8 cellular contexts compared by ENCODE assay signal in the genomic region with DNA sequence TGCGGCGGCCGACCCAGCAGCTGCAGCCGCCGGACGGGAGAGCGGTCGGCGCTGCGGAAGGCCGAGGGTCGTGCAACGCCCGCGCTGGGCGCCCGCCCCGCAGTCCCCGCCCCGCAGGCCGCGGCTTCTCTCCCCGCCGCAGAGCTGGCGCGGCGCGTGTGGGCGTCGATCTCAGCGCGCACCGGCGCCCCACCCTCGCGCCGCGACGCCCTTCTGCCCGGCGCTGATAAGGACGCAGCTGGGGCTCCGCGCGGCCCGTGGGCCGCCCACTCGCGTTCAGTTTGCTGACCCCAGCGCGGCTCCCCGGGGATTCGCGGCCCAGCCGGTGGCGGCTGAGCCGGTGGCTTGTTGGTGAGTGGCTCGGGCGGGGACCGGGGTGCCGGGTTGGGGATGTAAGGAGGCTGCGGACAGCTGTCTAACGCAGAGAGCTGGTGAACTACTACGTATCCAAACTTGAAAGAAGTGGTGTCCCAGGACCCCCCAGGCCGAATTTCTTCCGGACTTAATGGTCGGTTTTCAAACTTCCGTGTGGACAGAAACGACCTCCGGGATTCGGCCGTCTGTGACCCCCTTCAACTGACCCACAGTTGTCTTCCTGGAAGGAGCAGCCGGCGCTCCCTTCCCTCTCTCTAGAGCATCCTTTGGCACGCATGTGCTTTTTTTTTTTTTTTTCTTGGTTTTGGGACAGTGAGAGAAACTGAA. TPM values are rescaled to one million over a fixed set of nuclear protein-coding genes. Genes with fewer than 3 reads are reported as not detected.
A peak's percentile ranks its signal among the peaks of the same experiment; 100 is the strongest.
DNase-seq lines count a peak whose midpoint lies in the region; ATAC-seq, FAIRE-seq and TF ChIP-seq lines count a peak whose summit lies in the region.

No MANE protein-coding gene starts in this region.

- no peaks in the 10 kb centered on the region for H3K9me3 ChIP-seq in smooth muscle cell (replicated peaks; ENCODE audit: low read depth)

- peak; percentile 40 for ATAC-seq in GM19351 (IDR thresholded peaks at IDR 0.05; ENCODE audit: unreplicated experiment)

- peak overlapping the region; percentile 87 for H3K27ac ChIP-seq in C4-2B
- H3K27ac ChIP-seq in smooth muscle cell (ENCODE audit: low read depth), result no peak overlapping the region

- 1% methylated on average over 50 of the region's 75 CpGs for WGBS in smooth muscle cell (ENCODE audit: low lambda C conversion rate)

- DNase-seq in OCI-M1 (lab: John Stamatoyannopoulos, UW), result peak; percentile 80
- no peak for DNase-seq in bronchial epithelial cell (ENCODE audit: low read depth)
- DNase-seq in islet precursor cell, result peak; percentile 61
- no peak for DNase-seq in smooth muscle cell (lab: John Stamatoyannopoulos, UW; ENCODE audit: unreplicated experiment)
- DNase-seq in MV-4-11 (lab: John Stamatoyannopoulos, UW), result no peak
- DNase-seq in SW 1271 (lab: John Stamatoyannopoulos, UW), result no peak

- H3K79me2 ChIP-seq in smooth muscle cell (ENCODE audit: low read depth), result no peaks in the 10 kb centered on the region

- H3K4me3 ChIP-seq in bronchial epithelial cell (ENCODE audit: low read depth, low read length) (peak overlapping the region; percentile 78), smooth muscle cell (peak overlapping the region; percentile 82)

- no peak for TF ChIP-seq CTCF in C4-2B (conservative IDR thresholded peaks at IDR 0.05)
- TF ChIP-seq CTCF in bronchial epithelial cell (IDR thresholded peaks at IDR 0.05; ENCODE audit: insufficient read depth, low read length, severe bottlenecking), result no peak
- no peak for TF ChIP-seq CTCF in smooth muscle cell (IDR thresholded peaks at IDR 0.05; ENCODE audit: borderline replicate concordance, insufficient read depth, poor library complexity, severe bottlenecking)

- peaks cover 4% of the 10 kb centered on the region for H3F3A ChIP-seq in smooth muscle cell (ENCODE audit: low read depth)

- H3K9ac ChIP-seq in smooth muscle cell (ENCODE audit: low read depth), result no peak overlapping the region

- H3K4me2 ChIP-seq in smooth muscle cell, result peak overlapping the region; percentile 94

- H3K4me1 ChIP-seq in smooth muscle cell (ENCODE audit: low read depth), result peaks cover 16% of the 10 kb centered on the region

- no peak for FAIRE-seq in bronchial epithelial cell (lab: Jason Lieb, UNC)

- H2AFZ ChIP-seq in smooth muscle cell (ENCODE audit: low read depth), result peak overlapping the region; percentile 49

- no peaks in the 10 kb centered on the region for H3K36me3 ChIP-seq in bronchial epithelial cell (ENCODE audit: control insufficient read depth, insufficient read depth, low read length)
- no peaks in the 10 kb centered on the region for H3K36me3 ChIP-seq in smooth muscle cell (ENCODE audit: low read depth)

- H3K27me3 ChIP-seq in bronchial epithelial cell (ENCODE audit: control insufficient read depth, insufficient read depth, low read length) (no peaks in the 10 kb centered on the region), smooth muscle cell (ENCODE audit: low read depth) (peaks cover 78% of the 10 kb centered on the region)

- H4K20me1 ChIP-seq in smooth muscle cell (ENCODE audit: low read depth), result no peaks in the 10 kb centered on the region

RNA-seq across cellular contexts. Expression of gene FHDC1, which starts 1.6 kb away (rescaled TPM):
- total RNA-seq in bronchial epithelial cell (0.53 and 2.4 TPM in 2 replicates), smooth muscle cell (2.0 and 3.0 TPM in 2 replicates)
- 0.49 and 1.3 TPM in 2 replicates for polyA plus RNA-seq in smooth muscle cell

Comparison
In these comparisons a context has a peak if more than half of its experiments do, and no peak if none do; other contexts are left out.
1. DNase-seq: peak in OCI-M1 (single experiment) and islet precursor cell (single experiment); none in bronchial epithelial cell (single experiment), smooth muscle cell (single experiment), MV-4-11 (single experiment) and SW 1271 (0 of 2).